ENCODE assay signal across 17 cellular contexts in genomic region chr5:140707812-140708211, GRCh38. TPM values are rescaled to one million over a fixed set of nuclear protein-coding genes. Genes with fewer than 3 reads are reported as not detected.
"Had no signal": no experiment of that assay in that cellular context is flagged by ENCODE, and none has a peak within 500 bp of the region (broad histone marks: within the 10 kb centered on the region; RNA-seq: fewer than 3 reads in every experiment).

No MANE protein-coding gene starts in this region.

- H3K4me3 Mint-ChIP-seq: activated T-cell treated with anti-CD3 and anti-CD28 coated beads, Interleukin-2, amount 50 U/mL, for 4 hours; dendritic cell treated with granulocyte-macrophage colony-stimulating factor and Interleukin-4, amounts not matched to agents 40 ng/mL and 50 ng/mL, for 4 days; T-helper 1 cell treated with Interleukin-12 subunit alpha and Interleukin-12 subunit beta and Interleukin-4 antibody, amounts not matched to agents 30 μg/mL and 1 μg/mL, for 36 hours had no signal

- H3K9me3 Mint-ChIP-seq: activated naive CD4-positive, alpha-beta T cell treated with anti-CD3 and anti-CD28 coated beads, Interleukin-2, amount 50 U/mL, for 72 hours; activated T-cell treated with anti-CD3 and anti-CD28 coated beads, Interleukin-2, amount 50 U/mL, for 4 hours; dendritic cell treated with granulocyte-macrophage colony-stimulating factor and Interleukin-4, amounts not matched to agents 40 ng/mL and 50 ng/mL, for 4 days; T-helper 1 cell treated with Interleukin-12 subunit alpha and Interleukin-12 subunit beta and Interleukin-4 antibody, amounts not matched to agents 30 μg/mL and 1 μg/mL, for 36 hours had no signal

- H3K27me3 ChIP-seq: cardiac muscle cell, esophagus muscularis mucosa, stomach had no signal

- H3K27me3 Mint-ChIP-seq: dendritic cell treated with granulocyte-macrophage colony-stimulating factor and Interleukin-4, amounts not matched to agents 40 ng/mL and 50 ng/mL, for 4 days; progenitor cell of endocrine pancreas had no signal

- H3K9me3 ChIP-seq: esophagus muscularis mucosa, stomach had no signal

- ATAC-seq: activated naive CD4-positive, alpha-beta T cell treated with anti-CD3 and anti-CD28 coated beads, Interleukin-2, amount 50 U/mL, for 72 hours; activated T-cell treated with anti-CD3 and anti-CD28 coated beads, Interleukin-2, amount 50 U/mL, for 4 hours; right cardiac atrium had no signal

- DNase-seq: activated CD4-positive, alpha-beta T cell treated with anti-CD3 and anti-CD28 coated beads, Interleukin-2, amount 50 U/mL, for 1 hour; activated CD8-positive, alpha-beta memory T cell treated with anti-CD3 and anti-CD28 coated beads, Interleukin-2, amount 50 U/mL, for 4 hours; activated effector memory CD4-positive, alpha-beta T cell treated with anti-CD3 and anti-CD28 coated beads, Interleukin-2, amount 50 U/mL, for 16 hours; activated T-cell treated with anti-CD3 and anti-CD28 coated beads, Interleukin-2, amount 50 U/mL, for 4 hours; amniotic stem cell; effector CD8-positive, alpha-beta T cell; right cardiac atrium; stimulated activated CD4-positive, alpha-beta T cell treated with anti-CD3 and anti-CD28 coated beads, Interleukin-4, amount 100 ng/mL, for 1 hour; stomach had no signal

- H3K27ac Mint-ChIP-seq: activated naive CD4-positive, alpha-beta T cell treated with anti-CD3 and anti-CD28 coated beads, Interleukin-2, amount 50 U/mL, for 72 hours; dendritic cell treated with granulocyte-macrophage colony-stimulating factor and Interleukin-4, amounts not matched to agents 40 ng/mL and 50 ng/mL, for 4 days had no signal

- H3K27ac ChIP-seq: cardiac muscle cell, esophagus muscularis mucosa, skin epidermis had no signal

- H3K4me3 ChIP-seq: cardiac muscle cell, esophagus muscularis mucosa, skin epidermis, stomach had no signal

RNA-seq across cellular contexts. Expression of gene DND1, which starts 34.4 kb away (rescaled TPM):
- total RNA-seq: osteoblast had no signal
